In the genomic region with DNA sequence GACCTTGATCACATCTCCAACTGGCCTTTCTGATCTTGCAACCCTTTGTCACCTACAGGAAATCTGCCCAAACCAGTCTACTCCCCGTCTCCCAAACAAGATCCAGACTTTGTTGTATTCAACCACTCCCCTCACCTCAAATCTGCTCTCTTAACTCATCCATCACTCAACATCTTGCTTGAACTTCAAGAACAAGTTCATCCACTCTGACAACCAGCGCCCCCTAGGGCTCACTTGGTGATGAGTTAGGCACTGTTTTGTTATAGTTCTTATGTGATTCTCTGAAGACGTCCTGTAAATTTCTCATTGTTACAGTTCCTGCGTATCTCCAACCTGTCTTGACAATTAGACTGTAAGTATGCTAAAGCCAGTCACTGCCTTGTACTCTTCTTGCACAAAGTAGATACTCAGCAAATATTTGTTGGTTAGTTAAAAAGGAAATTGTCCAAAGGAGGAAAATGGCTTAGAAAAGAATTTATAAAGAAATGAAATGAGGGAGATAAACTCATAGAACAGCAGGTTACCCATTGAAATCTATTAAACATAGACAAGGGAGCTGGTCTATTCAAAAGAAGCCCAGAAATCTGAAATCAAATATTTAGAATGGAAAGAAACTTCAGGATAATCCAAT, we compare ENCODE assay signal across 8 cellular contexts.
DNase-seq lines count a peak whose midpoint lies in the region; ATAC-seq lines count a peak whose summit lies in the region.

No MANE protein-coding gene starts in this region.

- DNase-seq in GDM1 (lab: John Stamatoyannopoulos, UW): peak; percentile 12
- peak; percentile 14 for DNase-seq in NOMO-1 treated with dmso at 0.1 percent for 144 hours (lab: John Stamatoyannopoulos, UW; ENCODE audit: unreplicated experiment)
- DNase-seq in activated T-helper 1 cell treated with Interleukin-2 at 50 U/mL for 16 hours (ENCODE audit: low read depth): peak; percentile 3
- DNase-seq in iPS DF 19.7 (ENCODE audit: low read depth, low spot score): peak; percentile 47
- DNase-seq in stimulated activated CD8-positive, alpha-beta memory T cell treated with anti-CD3 and anti-CD28 coated beads, Interleukin-12 subunit alpha, Interleukin-12 subunit beta, amount 100 ng/mL, for 24 hours (ENCODE audit: extremely low read depth): peak; percentile 27
- DNase-seq in NCI-H1436 (lab: John Stamatoyannopoulos, UW): no peak
- DNase-seq in epidermal melanocyte (ENCODE audit: insufficient read length, low spot score): no peak

- ATAC-seq in GM21717 (IDR thresholded peaks at IDR 0.05; ENCODE audit: unreplicated experiment): no peak

Comparison
In these comparisons a context has a peak if more than half of its experiments do, and no peak if none do; other contexts are left out.
1. DNase-seq: peak in GDM1 (single experiment), NOMO-1 treated with dmso at 0.1 percent for 144 hours (single experiment), activated T-helper 1 cell treated with Interleukin-2 at 50 U/mL for 16 hours (single experiment), iPS DF 19.7 (single experiment) and stimulated activated CD8-positive, alpha-beta memory T cell treated with anti-CD3 and anti-CD28 coated beads, Interleukin-12 subunit alpha, Interleukin-12 subunit beta, amount 100 ng/mL, for 24 hours (single experiment); none in NCI-H1436 (single experiment) and epidermal melanocyte (single experiment).